Comparison of ENCODE assay signal across 7 cellular contexts in the genomic region with DNA sequence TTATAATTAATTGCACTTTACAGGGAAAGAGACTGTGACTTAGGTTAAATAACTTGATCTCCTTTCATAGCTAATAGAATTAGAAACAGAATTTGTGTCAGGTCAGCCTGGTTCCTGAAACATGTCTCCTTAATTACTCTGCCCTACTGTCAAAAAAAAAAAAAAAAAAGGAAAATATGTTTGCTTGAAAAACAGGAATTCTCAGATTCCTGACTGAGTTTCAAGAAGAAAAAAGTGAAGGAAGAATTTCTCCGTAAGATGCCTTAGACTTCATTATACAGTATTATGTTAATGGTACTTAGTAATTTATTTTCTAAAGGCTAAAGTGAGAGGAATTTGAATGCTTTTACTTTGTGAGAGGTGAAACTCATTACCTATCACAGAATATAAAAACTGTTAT.
"Had no signal": no experiment of that assay in that cellular context is flagged by ENCODE, and none has a peak within 500 bp of the region (broad histone marks: within the 10 kb centered on the region; RNA-seq: fewer than 3 reads in every experiment).

No MANE protein-coding gene starts in this region.

- DNase-seq: IMR-90, KBM-7 had no signal

- FAIRE-seq: HepG2, HTR-8/SVneo, K562 had no signal

- H3K4me3 ChIP-seq: K562 had no signal

- H3K27ac Mint-ChIP-seq: IgD-negative memory B cell had no signal

- H3K4me3 Mint-ChIP-seq: IgD-negative memory B cell had no signal

- H3K27ac ChIP-seq: HL-60 had no signal

- H3K36me3 Mint-ChIP-seq: IgD-negative memory B cell had no signal

- H3K4me1 Mint-ChIP-seq: IgD-negative memory B cell had no signal

- H3K27me3 Mint-ChIP-seq: IgD-negative memory B cell had no signal
